Comparison of ENCODE assay signal across 10 cellular contexts in genomic region chr12:104182144-104182543, GRCh38. TPM values are rescaled to one million over a fixed set of nuclear protein-coding genes. Genes with fewer than 3 reads are reported as not detected.
A peak's percentile ranks its signal among the peaks of the same experiment; 100 is the strongest.
DNase-seq lines count a peak whose midpoint lies in the region; ATAC-seq and TF ChIP-seq lines count a peak whose summit lies in the region.
"Had no signal": no experiment of that assay in that cellular context is flagged by ENCODE, and none has a peak within 500 bp of the region (broad histone marks: within the 10 kb centered on the region; RNA-seq: fewer than 3 reads in every experiment).

No MANE protein-coding gene starts in this region.

- ATAC-seq in Right ventricle myocardium inferior (peak; percentile 60), GM18511 (IDR thresholded peaks at IDR 0.05; ENCODE audit: unreplicated experiment) (no peak)

- no peaks in the 10 kb centered on the region for H3K27me3 ChIP-seq in osteoblast (ENCODE audit: insufficient read depth, low read length)
- H3K27me3 ChIP-seq: cardiac muscle cell had no signal

- H3K4me2 ChIP-seq in osteoblast (ENCODE audit: insufficient read depth, low read length) = peak overlapping the region; percentile 40

- peaks cover 11% of the 10 kb centered on the region for H3K9me3 ChIP-seq in osteoblast (ENCODE audit: low read depth, low read length)

- intact Hi-C loops in Right ventricle myocardium inferior (cut with DNase I) (no loop called here), cardiac septum (cut with DNase I) (loop anchor here (5.0 kb wide), 1 partner anchor 35 kb away; the partner anchor contains the start of gene TXNRD1)

- no peak for TF ChIP-seq CTCF in osteoblast (IDR thresholded peaks at IDR 0.05; ENCODE audit: extremely low read depth, low read depth, low read length)

- H3K4me1 ChIP-seq in osteoblast (ENCODE audit: insufficient read depth, low read length) = peaks cover 44% of the 10 kb centered on the region

- H3K4me3 ChIP-seq in osteoblast (ENCODE audit: insufficient read depth, low read length) = no peak overlapping the region
- H3K4me3 ChIP-seq: cardiac muscle cell had no signal

- peak; percentile 80 for DNase-seq in Right ventricle myocardium inferior (ENCODE audit: missing footprints)
- DNase-seq in cardiac septum (ENCODE audit: low spot score) = no peak
- peak; percentile 97 for DNase-seq in fibroblast of peridontal ligament (ENCODE audit: extremely low read depth)
- peak; percentile 56 for DNase-seq in osteoblast (ENCODE audit: insufficient read length, low spot score, missing footprints)
- no peak for DNase-seq in DMS79 (lab: John Stamatoyannopoulos, UW)
- no peak for DNase-seq in NCI-H1694 (lab: John Stamatoyannopoulos, UW)
- DNase-seq in NOMO-1 treated with DMSO at 0.1 percent for 48 hours (lab: John Stamatoyannopoulos, UW; ENCODE audit: unreplicated experiment) = no peak
- DNase-seq: hippocampal formation had no signal

- peak overlapping the region; percentile 66 for H3K27ac ChIP-seq in osteoblast (ENCODE audit: low read depth, low read length)
- H3K27ac ChIP-seq: cardiac muscle cell had no signal

- H2AFZ ChIP-seq in osteoblast (ENCODE audit: low read length) = no peak overlapping the region

- no peaks in the 10 kb centered on the region for H3K79me2 ChIP-seq in osteoblast (ENCODE audit: insufficient read depth, low read length)

- peaks cover 3% of the 10 kb centered on the region for H3K36me3 ChIP-seq in osteoblast (ENCODE audit: insufficient read depth, low read length)
- H3K36me3 ChIP-seq: cardiac muscle cell had no signal

- no peaks in the 10 kb centered on the region for H4K20me1 ChIP-seq in osteoblast (ENCODE audit: insufficient read depth, low read length)

RNA-seq across cellular contexts. Expression of gene TXNRD1, which starts 33.4 kb away (rescaled TPM):
- total RNA-seq in Right ventricle myocardium inferior (89.3 TPM), cardiac septum (121 TPM), osteoblast (323 and 502 TPM in 2 replicates)

RNA-seq across cellular contexts. Expression of gene NFYB, which starts 44.1 kb away (rescaled TPM):
- total RNA-seq in Right ventricle myocardium inferior (39.8 TPM), cardiac septum (31.1 TPM), osteoblast (22.4 and 25.7 TPM in 2 replicates)

Comparison
In these comparisons a context has a peak if more than half of its experiments do, and no peak if none do; other contexts are left out.
1. DNase-seq: peak in Right ventricle myocardium inferior (single experiment), fibroblast of peridontal ligament (single experiment) and osteoblast (single experiment); none in cardiac septum (single experiment), DMS79 (single experiment), NCI-H1694 (single experiment) and NOMO-1 treated with DMSO at 0.1 percent for 48 hours (single experiment).